Comparison of ENCODE assay signal across 1 cellular context in the genomic region with DNA sequence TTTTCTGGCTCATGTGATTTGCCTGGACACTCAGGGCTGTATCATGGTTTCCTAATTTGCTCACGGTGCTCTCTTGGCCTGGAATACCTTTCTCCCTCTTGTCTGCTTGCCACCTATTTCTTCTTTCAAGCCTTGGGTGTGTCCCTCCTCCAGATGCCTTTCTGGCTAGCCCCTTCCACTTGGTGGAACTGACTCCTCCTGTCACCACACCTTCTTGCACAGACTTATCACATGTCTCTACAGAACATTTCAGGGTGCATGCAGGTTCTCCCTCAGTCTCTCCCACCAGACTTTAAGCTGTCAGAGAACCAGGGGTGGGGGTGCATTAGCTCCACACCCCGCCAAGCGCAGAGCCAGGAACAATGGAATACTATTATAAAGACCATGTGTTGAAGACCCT.
TF ChIP-seq lines count a peak whose summit lies in the region.

No MANE protein-coding gene starts in this region.

TF ChIP-seq in K562, 482 proteins besides CTCF, POLR2A, EP300 and RAD21 (continued from another document):
- TF ChIP-seq, protein P1, sequence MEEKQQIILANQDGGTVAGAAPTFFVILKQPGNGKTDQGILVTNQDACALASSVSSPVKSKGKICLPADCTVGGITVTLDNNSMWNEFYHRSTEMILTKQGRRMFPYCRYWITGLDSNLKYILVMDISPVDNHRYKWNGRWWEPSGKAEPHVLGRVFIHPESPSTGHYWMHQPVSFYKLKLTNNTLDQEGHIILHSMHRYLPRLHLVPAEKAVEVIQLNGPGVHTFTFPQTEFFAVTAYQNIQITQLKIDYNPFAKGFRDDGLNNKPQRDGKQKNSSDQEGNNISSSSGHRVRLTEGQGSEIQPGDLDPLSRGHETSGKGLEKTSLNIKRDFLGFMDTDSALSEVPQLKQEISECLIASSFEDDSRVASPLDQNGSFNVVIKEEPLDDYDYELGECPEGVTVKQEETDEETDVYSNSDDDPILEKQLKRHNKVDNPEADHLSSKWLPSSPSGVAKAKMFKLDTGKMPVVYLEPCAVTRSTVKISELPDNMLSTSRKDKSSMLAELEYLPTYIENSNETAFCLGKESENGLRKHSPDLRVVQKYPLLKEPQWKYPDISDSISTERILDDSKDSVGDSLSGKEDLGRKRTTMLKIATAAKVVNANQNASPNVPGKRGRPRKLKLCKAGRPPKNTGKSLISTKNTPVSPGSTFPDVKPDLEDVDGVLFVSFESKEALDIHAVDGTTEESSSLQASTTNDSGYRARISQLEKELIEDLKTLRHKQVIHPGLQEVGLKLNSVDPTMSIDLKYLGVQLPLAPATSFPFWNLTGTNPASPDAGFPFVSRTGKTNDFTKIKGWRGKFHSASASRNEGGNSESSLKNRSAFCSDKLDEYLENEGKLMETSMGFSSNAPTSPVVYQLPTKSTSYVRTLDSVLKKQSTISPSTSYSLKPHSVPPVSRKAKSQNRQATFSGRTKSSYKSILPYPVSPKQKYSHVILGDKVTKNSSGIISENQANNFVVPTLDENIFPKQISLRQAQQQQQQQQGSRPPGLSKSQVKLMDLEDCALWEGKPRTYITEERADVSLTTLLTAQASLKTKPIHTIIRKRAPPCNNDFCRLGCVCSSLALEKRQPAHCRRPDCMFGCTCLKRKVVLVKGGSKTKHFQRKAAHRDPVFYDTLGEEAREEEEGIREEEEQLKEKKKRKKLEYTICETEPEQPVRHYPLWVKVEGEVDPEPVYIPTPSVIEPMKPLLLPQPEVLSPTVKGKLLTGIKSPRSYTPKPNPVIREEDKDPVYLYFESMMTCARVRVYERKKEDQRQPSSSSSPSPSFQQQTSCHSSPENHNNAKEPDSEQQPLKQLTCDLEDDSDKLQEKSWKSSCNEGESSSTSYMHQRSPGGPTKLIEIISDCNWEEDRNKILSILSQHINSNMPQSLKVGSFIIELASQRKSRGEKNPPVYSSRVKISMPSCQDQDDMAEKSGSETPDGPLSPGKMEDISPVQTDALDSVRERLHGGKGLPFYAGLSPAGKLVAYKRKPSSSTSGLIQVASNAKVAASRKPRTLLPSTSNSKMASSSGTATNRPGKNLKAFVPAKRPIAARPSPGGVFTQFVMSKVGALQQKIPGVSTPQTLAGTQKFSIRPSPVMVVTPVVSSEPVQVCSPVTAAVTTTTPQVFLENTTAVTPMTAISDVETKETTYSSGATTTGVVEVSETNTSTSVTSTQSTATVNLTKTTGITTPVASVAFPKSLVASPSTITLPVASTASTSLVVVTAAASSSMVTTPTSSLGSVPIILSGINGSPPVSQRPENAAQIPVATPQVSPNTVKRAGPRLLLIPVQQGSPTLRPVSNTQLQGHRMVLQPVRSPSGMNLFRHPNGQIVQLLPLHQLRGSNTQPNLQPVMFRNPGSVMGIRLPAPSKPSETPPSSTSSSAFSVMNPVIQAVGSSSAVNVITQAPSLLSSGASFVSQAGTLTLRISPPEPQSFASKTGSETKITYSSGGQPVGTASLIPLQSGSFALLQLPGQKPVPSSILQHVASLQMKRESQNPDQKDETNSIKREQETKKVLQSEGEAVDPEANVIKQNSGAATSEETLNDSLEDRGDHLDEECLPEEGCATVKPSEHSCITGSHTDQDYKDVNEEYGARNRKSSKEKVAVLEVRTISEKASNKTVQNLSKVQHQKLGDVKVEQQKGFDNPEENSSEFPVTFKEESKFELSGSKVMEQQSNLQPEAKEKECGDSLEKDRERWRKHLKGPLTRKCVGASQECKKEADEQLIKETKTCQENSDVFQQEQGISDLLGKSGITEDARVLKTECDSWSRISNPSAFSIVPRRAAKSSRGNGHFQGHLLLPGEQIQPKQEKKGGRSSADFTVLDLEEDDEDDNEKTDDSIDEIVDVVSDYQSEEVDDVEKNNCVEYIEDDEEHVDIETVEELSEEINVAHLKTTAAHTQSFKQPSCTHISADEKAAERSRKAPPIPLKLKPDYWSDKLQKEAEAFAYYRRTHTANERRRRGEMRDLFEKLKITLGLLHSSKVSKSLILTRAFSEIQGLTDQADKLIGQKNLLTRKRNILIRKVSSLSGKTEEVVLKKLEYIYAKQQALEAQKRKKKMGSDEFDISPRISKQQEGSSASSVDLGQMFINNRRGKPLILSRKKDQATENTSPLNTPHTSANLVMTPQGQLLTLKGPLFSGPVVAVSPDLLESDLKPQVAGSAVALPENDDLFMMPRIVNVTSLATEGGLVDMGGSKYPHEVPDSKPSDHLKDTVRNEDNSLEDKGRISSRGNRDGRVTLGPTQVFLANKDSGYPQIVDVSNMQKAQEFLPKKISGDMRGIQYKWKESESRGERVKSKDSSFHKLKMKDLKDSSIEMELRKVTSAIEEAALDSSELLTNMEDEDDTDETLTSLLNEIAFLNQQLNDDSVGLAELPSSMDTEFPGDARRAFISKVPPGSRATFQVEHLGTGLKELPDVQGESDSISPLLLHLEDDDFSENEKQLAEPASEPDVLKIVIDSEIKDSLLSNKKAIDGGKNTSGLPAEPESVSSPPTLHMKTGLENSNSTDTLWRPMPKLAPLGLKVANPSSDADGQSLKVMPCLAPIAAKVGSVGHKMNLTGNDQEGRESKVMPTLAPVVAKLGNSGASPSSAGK (IDR thresholded peaks at IDR 0.05), result no peak
- TF ChIP-seq MEF2A (IDR thresholded peaks at IDR 0.05; ENCODE audit: control insufficient read depth, low read depth, low read length) (no peak), NFIX (CRISPR knock-in tag; IDR thresholded peaks at IDR 0.05; ENCODE audit: low read depth) (no peak), SLC30A9 (CRISPR knock-in tag; IDR thresholded peaks at IDR 0.05) (no peak), RHOXF2B (CRISPR knock-in tag; conservative IDR thresholded peaks at IDR 0.05) (no peak)
